Comparison of ENCODE assay signal across 2 cellular contexts in the genomic region with DNA sequence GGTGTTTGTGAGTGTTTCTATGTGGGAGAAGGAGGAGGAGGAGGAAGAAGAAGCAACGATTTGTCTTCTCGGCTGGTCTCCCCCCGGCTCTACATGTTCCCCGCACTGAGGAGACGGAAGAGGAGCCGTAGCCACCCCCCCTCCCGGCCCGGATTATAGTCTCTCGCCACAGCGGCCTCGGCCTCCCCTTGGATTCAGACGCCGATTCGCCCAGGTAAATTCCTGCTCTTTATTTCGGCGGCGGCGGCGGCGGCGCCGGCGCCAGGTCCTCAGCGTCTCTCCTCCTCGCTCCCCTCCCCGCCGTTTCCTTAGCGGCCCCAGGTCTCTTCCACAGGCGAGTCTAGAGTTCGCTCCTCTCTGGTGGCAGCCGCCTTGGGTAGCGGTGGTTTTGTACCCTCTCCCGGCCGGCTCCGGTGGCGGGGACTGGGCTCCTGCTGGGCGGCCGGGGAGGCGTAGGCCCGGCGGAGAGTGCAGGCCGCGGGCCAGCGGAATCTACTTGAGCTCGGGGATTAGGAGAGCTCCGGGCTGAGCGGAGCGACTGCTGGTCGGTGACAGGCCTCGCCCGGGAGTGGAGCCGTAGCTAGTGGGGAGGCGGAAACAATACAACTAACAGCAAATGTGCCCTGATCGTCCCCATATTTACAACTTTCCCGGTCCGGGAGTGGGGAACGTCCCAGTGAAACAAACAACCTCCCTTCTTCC.
TF ChIP-seq lines count a peak whose summit lies in the region.

No MANE protein-coding gene starts in this region.

TF ChIP-seq in HEK293, 187 proteins besides CTCF, POLR2A, EP300 and RAD21 (continued from another document and continues in another):
- TF ChIP-seq, protein P1, sequence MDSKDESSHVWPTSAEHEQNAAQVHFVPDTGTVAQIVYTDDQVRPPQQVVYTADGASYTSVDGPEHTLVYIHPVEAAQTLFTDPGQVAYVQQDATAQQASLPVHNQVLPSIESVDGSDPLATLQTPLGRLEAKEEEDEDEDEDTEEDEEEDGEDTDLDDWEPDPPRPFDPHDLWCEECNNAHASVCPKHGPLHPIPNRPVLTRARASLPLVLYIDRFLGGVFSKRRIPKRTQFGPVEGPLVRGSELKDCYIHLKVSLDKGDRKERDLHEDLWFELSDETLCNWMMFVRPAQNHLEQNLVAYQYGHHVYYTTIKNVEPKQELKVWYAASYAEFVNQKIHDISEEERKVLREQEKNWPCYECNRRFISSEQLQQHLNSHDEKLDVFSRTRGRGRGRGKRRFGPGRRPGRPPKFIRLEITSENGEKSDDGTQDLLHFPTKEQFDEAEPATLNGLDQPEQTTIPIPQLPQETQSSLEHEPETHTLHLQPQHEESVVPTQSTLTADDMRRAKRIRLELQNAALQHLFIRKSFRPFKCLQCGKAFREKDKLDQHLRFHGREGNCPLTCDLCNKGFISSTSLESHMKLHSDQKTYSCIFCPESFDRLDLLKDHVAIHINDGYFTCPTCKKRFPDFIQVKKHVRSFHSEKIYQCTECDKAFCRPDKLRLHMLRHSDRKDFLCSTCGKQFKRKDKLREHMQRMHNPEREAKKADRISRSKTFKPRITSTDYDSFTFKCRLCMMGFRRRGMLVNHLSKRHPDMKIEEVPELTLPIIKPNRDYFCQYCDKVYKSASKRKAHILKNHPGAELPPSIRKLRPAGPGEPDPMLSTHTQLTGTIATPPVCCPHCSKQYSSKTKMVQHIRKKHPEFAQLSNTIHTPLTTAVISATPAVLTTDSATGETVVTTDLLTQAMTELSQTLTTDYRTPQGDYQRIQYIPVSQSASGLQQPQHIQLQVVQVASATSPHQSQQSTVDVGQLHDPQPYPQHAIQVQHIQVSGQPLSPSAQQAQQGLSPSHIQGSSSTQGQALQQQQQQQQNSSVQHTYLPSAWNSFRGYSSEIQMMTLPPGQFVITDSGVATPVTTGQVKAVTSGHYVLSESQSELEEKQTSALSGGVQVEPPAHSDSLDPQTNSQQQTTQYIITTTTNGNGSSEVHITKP (tag by site-specific recombination; IDR thresholded peaks at IDR 0.05) = peak; percentile 95
- TF ChIP-seq ZNF530 (tag by site-specific recombination; IDR thresholded peaks at IDR 0.05; ENCODE audit: low read depth) (no peak), ZNF791 (tag by site-specific recombination; IDR thresholded peaks at IDR 0.05) (no peak), KLF16 (tag by site-specific recombination; IDR thresholded peaks at IDR 0.05) (peak; percentile 42; the same call in 1 of the 2 replicates), ZNF157 (tag by site-specific recombination; IDR thresholded peaks at IDR 0.05) (no peak), ZFHX2 (tag by site-specific recombination; conservative IDR thresholded peaks at IDR 0.05) (no peak), KLF7 (tag by site-specific recombination; IDR thresholded peaks at IDR 0.05; ENCODE audit: borderline replicate concordance) (no peak), SETDB1 (IDR thresholded peaks at IDR 0.05; ENCODE audit: insufficient read length, low read length) (no peak), ZBTB21 (tag by site-specific recombination; IDR thresholded peaks at IDR 0.05) (no peak), OSR2 (tag by site-specific recombination; IDR thresholded peaks at IDR 0.05) (no peak), ZNF37A (tag by site-specific recombination; IDR thresholded peaks at IDR 0.05) (no peak), ZNF19 (tag by site-specific recombination; IDR thresholded peaks at IDR 0.05; ENCODE audit: low read depth) (no peak), ZBTB7A (tag by site-specific recombination; IDR thresholded peaks at IDR 0.05; ENCODE audit: low read depth) (no peak), ZNF2 (tag by site-specific recombination; IDR thresholded peaks at IDR 0.05) (peak; percentile 81), ZNF548 (tag by site-specific recombination; IDR thresholded peaks at IDR 0.05) (no peak), ZNF561 (tag by site-specific recombination; IDR thresholded peaks at IDR 0.05; ENCODE audit: borderline replicate concordance) (no peak; the same call in 1 of the 2 replicates), ZSCAN16 (tag by site-specific recombination; IDR thresholded peaks at IDR 0.05) (0 out of 2 replicates have a peak, but pooled peaks have one; percentile 18), ZNF311 (tag by site-specific recombination; IDR thresholded peaks at IDR 0.05; ENCODE audit: borderline replicate concordance) (no peak), ZFP69B (tag by site-specific recombination; IDR thresholded peaks at IDR 0.05) (no peak; the same call in 1 of the 2 replicates), ZFP37 (tag by site-specific recombination; IDR thresholded peaks at IDR 0.05) (peak; percentile 97), ZNF701 (tag by site-specific recombination; IDR thresholded peaks at IDR 0.05) (no peak)
- TF ChIP-seq, protein P2, sequence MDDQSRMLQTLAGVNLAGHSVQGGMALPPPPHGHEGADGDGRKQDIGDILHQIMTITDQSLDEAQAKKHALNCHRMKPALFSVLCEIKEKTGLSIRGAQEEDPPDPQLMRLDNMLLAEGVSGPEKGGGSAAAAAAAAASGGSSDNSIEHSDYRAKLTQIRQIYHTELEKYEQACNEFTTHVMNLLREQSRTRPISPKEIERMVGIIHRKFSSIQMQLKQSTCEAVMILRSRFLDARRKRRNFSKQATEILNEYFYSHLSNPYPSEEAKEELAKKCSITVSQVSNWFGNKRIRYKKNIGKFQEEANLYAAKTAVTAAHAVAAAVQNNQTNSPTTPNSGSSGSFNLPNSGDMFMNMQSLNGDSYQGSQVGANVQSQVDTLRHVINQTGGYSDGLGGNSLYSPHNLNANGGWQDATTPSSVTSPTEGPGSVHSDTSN (CRISPR knock-in tag; IDR thresholded peaks at IDR 0.05) = 0 out of 2 replicates have a peak, but pooled peaks have one; percentile 42
- TF ChIP-seq, protein P3, sequence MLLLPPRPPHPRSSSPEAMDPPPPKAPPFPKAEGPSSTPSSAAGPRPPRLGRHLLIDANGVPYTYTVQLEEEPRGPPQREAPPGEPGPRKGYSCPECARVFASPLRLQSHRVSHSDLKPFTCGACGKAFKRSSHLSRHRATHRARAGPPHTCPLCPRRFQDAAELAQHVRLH (tag by site-specific recombination; IDR thresholded peaks at IDR 0.05) = peak; percentile 38; the same call in 1 of the 2 replicates
- TF ChIP-seq, protein P4, sequence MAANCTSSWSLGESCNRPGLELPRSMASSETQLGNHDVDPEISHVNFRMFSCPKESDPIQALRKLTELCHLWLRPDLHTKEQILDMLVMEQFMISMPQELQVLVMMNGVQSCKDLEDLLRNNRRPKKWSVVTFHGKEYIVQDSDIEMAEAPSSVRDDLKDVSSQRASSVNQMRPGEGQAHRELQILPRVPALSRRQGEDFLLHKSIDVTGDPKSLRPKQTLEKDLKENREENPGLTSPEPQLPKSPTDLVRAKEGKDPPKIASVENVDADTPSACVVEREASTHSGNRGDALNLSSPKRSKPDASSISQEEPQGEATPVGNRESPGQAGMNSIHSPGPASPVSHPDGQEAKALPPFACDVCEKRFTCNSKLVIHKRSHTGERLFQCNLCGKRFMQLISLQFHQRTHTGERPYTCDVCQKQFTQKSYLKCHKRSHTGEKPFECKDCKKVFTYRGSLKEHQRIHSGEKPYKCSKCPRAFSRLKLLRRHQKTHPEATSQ (tag by site-specific recombination; IDR thresholded peaks at IDR 0.05) = no peak

TF ChIP-seq in GM12878, 131 proteins besides CTCF, POLR2A, EP300 and RAD21 (continued from another document and continues in another):
- TF ChIP-seq, protein P5, sequence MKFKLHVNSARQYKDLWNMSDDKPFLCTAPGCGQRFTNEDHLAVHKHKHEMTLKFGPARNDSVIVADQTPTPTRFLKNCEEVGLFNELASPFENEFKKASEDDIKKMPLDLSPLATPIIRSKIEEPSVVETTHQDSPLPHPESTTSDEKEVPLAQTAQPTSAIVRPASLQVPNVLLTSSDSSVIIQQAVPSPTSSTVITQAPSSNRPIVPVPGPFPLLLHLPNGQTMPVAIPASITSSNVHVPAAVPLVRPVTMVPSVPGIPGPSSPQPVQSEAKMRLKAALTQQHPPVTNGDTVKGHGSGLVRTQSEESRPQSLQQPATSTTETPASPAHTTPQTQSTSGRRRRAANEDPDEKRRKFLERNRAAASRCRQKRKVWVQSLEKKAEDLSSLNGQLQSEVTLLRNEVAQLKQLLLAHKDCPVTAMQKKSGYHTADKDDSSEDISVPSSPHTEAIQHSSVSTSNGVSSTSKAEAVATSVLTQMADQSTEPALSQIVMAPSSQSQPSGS (IDR thresholded peaks at IDR 0.05; ENCODE audit: low read length) = peak; percentile 25; the same call in 1 of the 2 replicates
- TF ChIP-seq RB1 (IDR thresholded peaks at IDR 0.05; ENCODE audit: borderline replicate concordance) (0 out of 2 replicates have a peak, but pooled peaks have one; percentile 24), BHLHE40 (IDR thresholded peaks at IDR 0.05; ENCODE audit: borderline replicate concordance in 1 of 2, low read depth in 2 of 2, low read length in 1 of 2) (no peak), IKZF1 (conservative IDR thresholded peaks at IDR 0.05) (peak; percentile 63), RFX5 (IDR thresholded peaks at IDR 0.05; ENCODE audit: low read depth, low read length) (no peak), NR2C2 (IDR thresholded peaks at IDR 0.05; ENCODE audit: borderline replicate concordance, control insufficient read depth, insufficient read length, low read depth) (no peak), NRF1 (conservative IDR thresholded peaks at IDR 0.05; ENCODE audit: low read depth, low read length) (no peak), SMAD1 (IDR thresholded peaks at IDR 0.05; ENCODE audit: low read depth, partially characterized antibody) (no peak), NR2C1 (IDR thresholded peaks at IDR 0.05) (no peak), GABPA (IDR thresholded peaks at IDR 0.05; ENCODE audit: low read depth) (no peak), TCF7 (IDR thresholded peaks at IDR 0.05; ENCODE audit: borderline replicate concordance) (no peak)
- TF ChIP-seq, protein P6, sequence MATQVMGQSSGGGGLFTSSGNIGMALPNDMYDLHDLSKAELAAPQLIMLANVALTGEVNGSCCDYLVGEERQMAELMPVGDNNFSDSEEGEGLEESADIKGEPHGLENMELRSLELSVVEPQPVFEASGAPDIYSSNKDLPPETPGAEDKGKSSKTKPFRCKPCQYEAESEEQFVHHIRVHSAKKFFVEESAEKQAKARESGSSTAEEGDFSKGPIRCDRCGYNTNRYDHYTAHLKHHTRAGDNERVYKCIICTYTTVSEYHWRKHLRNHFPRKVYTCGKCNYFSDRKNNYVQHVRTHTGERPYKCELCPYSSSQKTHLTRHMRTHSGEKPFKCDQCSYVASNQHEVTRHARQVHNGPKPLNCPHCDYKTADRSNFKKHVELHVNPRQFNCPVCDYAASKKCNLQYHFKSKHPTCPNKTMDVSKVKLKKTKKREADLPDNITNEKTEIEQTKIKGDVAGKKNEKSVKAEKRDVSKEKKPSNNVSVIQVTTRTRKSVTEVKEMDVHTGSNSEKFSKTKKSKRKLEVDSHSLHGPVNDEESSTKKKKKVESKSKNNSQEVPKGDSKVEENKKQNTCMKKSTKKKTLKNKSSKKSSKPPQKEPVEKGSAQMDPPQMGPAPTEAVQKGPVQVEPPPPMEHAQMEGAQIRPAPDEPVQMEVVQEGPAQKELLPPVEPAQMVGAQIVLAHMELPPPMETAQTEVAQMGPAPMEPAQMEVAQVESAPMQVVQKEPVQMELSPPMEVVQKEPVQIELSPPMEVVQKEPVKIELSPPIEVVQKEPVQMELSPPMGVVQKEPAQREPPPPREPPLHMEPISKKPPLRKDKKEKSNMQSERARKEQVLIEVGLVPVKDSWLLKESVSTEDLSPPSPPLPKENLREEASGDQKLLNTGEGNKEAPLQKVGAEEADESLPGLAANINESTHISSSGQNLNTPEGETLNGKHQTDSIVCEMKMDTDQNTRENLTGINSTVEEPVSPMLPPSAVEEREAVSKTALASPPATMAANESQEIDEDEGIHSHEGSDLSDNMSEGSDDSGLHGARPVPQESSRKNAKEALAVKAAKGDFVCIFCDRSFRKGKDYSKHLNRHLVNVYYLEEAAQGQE (IDR thresholded peaks at IDR 0.05; ENCODE audit: low read depth, low read length) = no peak
- TF ChIP-seq, protein P7, sequence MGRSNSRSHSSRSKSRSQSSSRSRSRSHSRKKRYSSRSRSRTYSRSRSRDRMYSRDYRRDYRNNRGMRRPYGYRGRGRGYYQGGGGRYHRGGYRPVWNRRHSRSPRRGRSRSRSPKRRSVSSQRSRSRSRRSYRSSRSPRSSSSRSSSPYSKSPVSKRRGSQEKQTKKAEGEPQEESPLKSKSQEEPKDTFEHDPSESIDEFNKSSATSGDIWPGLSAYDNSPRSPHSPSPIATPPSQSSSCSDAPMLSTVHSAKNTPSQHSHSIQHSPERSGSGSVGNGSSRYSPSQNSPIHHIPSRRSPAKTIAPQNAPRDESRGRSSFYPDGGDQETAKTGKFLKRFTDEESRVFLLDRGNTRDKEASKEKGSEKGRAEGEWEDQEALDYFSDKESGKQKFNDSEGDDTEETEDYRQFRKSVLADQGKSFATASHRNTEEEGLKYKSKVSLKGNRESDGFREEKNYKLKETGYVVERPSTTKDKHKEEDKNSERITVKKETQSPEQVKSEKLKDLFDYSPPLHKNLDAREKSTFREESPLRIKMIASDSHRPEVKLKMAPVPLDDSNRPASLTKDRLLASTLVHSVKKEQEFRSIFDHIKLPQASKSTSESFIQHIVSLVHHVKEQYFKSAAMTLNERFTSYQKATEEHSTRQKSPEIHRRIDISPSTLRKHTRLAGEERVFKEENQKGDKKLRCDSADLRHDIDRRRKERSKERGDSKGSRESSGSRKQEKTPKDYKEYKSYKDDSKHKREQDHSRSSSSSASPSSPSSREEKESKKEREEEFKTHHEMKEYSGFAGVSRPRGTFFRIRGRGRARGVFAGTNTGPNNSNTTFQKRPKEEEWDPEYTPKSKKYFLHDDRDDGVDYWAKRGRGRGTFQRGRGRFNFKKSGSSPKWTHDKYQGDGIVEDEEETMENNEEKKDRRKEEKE (IDR thresholded peaks at IDR 0.05) = no peak
- TF ChIP-seq, protein P8, sequence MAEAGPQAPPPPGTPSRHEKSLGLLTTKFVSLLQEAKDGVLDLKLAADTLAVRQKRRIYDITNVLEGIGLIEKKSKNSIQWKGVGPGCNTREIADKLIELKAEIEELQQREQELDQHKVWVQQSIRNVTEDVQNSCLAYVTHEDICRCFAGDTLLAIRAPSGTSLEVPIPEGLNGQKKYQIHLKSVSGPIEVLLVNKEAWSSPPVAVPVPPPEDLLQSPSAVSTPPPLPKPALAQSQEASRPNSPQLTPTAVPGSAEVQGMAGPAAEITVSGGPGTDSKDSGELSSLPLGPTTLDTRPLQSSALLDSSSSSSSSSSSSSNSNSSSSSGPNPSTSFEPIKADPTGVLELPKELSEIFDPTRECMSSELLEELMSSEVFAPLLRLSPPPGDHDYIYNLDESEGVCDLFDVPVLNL (IDR thresholded peaks at IDR 0.05; ENCODE audit: low read depth, low read length) = no peak
- TF ChIP-seq, protein P9, sequence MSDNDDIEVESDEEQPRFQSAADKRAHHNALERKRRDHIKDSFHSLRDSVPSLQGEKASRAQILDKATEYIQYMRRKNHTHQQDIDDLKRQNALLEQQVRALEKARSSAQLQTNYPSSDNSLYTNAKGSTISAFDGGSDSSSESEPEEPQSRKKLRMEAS (IDR thresholded peaks at IDR 0.05; ENCODE audit: low read depth, low read length) = no peak
- TF ChIP-seq, protein P10, sequence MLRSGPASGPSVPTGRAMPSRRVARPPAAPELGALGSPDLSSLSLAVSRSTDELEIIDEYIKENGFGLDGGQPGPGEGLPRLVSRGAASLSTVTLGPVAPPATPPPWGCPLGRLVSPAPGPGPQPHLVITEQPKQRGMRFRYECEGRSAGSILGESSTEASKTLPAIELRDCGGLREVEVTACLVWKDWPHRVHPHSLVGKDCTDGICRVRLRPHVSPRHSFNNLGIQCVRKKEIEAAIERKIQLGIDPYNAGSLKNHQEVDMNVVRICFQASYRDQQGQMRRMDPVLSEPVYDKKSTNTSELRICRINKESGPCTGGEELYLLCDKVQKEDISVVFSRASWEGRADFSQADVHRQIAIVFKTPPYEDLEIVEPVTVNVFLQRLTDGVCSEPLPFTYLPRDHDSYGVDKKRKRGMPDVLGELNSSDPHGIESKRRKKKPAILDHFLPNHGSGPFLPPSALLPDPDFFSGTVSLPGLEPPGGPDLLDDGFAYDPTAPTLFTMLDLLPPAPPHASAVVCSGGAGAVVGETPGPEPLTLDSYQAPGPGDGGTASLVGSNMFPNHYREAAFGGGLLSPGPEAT (IDR thresholded peaks at IDR 0.05; ENCODE audit: low read depth) = peak; percentile 26; the same call in 1 of the 2 replicates
